ENCODE assay signal across 12 cellular contexts in genomic region chr16:84111481-84111880, GRCh38.
"Had no signal": no experiment of that assay in that cellular context is flagged by ENCODE, and none has a peak within 500 bp of the region (broad histone marks: within the 10 kb centered on the region; RNA-seq: fewer than 3 reads in every experiment).

No MANE protein-coding gene starts in this region.

- ATAC-seq: mucosa of descending colon; naive thymus-derived CD8-positive, alpha-beta T cell; sciatic nerve; stimulated activated naive CD8-positive, alpha-beta T cell treated with anti-CD3 and anti-CD28 coated beads, Interleukin-15, amount 100 ng/mL, for 72 hours had no signal

- DNase-seq: activated gamma-delta T cell; activated naive CD8-positive, alpha-beta T cell treated with anti-CD3 and anti-CD28 coated beads, Interleukin-2, amount 10 ng/mL, durations not matched to agents 7 days and 5 days; esophagus squamous epithelium; foreskin fibroblast; mucosa of descending colon; naive thymus-derived CD8-positive, alpha-beta T cell; nucleus accumbens; spleen; T-helper 9 cell; testis had no signal

- H3K27ac Mint-ChIP-seq: activated naive CD8-positive, alpha-beta T cell treated with anti-CD3 and anti-CD28 coated beads, Interleukin-2, amount 10 ng/mL, durations not matched to agents 7 days and 5 days; stimulated activated naive CD8-positive, alpha-beta T cell treated with anti-CD3 and anti-CD28 coated beads, Interleukin-15, amount 100 ng/mL, for 72 hours had no signal

- H3K9me3 Mint-ChIP-seq: activated naive CD8-positive, alpha-beta T cell treated with anti-CD3 and anti-CD28 coated beads, Interleukin-2, amount 10 ng/mL, durations not matched to agents 7 days and 5 days; naive thymus-derived CD8-positive, alpha-beta T cell; stimulated activated naive CD8-positive, alpha-beta T cell treated with anti-CD3 and anti-CD28 coated beads, Interleukin-15, amount 100 ng/mL, for 72 hours had no signal

- H3K4me3 Mint-ChIP-seq: activated naive CD8-positive, alpha-beta T cell treated with anti-CD3 and anti-CD28 coated beads, Interleukin-2, amount 10 ng/mL, durations not matched to agents 7 days and 5 days had no signal

- H3K27me3 Mint-ChIP-seq: activated naive CD8-positive, alpha-beta T cell treated with anti-CD3 and anti-CD28 coated beads, Interleukin-2, amount 10 ng/mL, durations not matched to agents 7 days and 5 days; naive thymus-derived CD8-positive, alpha-beta T cell; stimulated activated naive CD8-positive, alpha-beta T cell treated with anti-CD3 and anti-CD28 coated beads, Interleukin-15, amount 100 ng/mL, for 72 hours had no signal
